7 cellular contexts compared by ENCODE assay signal in the genomic region with DNA sequence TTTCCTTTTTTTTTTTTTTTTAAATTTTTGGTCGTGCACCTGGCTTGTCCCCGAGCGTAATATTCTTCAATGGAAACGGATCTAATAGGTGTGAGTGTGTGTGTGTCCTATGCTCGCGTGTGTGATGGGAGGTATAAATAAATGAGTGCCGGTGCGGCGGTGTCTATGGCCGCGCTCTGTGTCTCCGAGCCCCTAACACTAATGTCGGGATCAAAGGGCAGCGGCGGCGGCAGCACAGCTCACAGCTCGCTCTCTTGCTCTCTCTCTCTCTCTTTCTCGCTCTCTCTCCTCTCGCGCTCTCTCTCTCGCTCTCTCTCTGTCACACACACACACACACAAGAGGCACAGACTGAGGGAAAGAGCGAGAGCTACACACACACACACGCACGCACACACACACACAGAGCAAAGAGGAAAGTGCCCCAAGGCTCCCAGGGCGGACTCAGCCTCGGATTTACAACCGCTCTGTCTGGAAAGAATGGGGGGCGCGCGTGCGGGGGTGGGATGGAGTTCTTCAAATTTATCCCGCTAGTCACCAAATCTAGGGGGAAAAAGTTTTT. TPM values are rescaled to one million over a fixed set of nuclear protein-coding genes. Genes with fewer than 3 reads are reported as not detected.
DNase-seq lines count a peak whose midpoint lies in the region; ATAC-seq lines count a peak whose summit lies in the region.

A gene with protein sequence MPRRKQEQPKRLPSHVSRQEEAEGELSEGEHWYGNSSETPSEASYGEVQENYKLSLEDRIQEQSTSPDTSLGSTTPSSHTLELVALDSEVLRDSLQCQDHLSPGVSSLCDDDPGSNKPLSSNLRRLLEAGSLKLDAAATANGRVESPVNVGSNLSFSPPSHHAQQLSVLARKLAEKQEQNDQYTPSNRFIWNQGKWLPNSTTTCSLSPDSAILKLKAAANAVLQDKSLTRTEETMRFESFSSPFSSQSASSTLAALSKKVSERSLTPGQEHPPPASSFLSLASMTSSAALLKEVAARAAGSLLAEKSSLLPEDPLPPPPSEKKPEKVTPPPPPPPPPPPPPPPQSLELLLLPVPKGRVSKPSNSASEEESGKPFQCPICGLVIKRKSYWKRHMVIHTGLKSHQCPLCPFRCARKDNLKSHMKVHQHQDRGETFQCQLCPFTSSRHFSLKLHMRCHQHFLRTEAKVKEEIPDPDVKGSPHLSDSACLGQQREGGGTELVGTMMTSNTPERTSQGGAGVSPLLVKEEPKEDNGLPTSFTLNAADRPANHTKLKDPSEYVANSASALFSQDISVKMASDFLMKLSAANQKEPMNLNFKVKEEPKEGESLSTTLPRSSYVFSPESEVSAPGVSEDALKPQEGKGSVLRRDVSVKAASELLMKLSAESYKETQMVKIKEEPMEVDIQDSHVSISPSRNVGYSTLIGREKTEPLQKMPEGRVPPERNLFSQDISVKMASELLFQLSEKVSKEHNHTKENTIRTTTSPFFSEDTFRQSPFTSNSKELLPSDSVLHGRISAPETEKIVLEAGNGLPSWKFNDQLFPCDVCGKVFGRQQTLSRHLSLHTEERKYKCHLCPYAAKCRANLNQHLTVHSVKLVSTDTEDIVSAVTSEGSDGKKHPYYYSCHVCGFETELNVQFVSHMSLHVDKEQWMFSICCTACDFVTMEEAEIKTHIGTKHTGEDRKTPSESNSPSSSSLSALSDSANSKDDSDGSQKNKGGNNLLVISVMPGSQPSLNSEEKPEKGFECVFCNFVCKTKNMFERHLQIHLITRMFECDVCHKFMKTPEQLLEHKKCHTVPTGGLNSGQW (minus strand): TSS at position 206 of the 560 bp plus-strand sequence. CDS start 416 bp downstream, outside the sequence.

- H3K9me3 ChIP-seq in effector memory CD4-positive, alpha-beta T cell (ENCODE audit: control insufficient read depth, low read length), result no peaks in the 10 kb centered on the region

- H3K4me1 ChIP-seq in effector memory CD4-positive, alpha-beta T cell (ENCODE audit: control insufficient read depth, insufficient read depth, low read length, poor library complexity, severe bottlenecking), result peaks cover 8% of the 10 kb centered on the region

- H3K4me3 ChIP-seq in effector memory CD4-positive, alpha-beta T cell (ENCODE audit: insufficient read depth, low read depth, low read length, poor library complexity, severe bottlenecking), result peak within 1 kb of the TSS; percentile 90

- H3K36me3 ChIP-seq in effector memory CD4-positive, alpha-beta T cell (ENCODE audit: control insufficient read depth, insufficient read depth, low read length), result no peaks in the 10 kb centered on the region

- no peaks in the 10 kb centered on the region for H3K27me3 ChIP-seq in effector memory CD4-positive, alpha-beta T cell (replicated peaks; ENCODE audit: control insufficient read depth, insufficient read depth, low read length, poor library complexity, severe bottlenecking)

- ATAC-seq in GM18498 (IDR thresholded peaks at IDR 0.05; ENCODE audit: unreplicated experiment) (peak; percentile 40), HG02870 (IDR thresholded peaks at IDR 0.05; ENCODE audit: unreplicated experiment) (peak; percentile 31)

- H3K27ac ChIP-seq in effector memory CD4-positive, alpha-beta T cell (ENCODE audit: insufficient read depth, low read length, poor library complexity, severe bottlenecking), result peak within 1 kb of the TSS; percentile 67

- DNase-seq in NCI-H460 (ENCODE audit: extremely low read depth, low read depth) (peak; percentile 37), lung microvascular endothelial cell (ENCODE audit: low read depth in 2 of 2) (peak; percentile 70 to 77)
- peak; percentile 31 to 40 for DNase-seq in activated CD8-positive, alpha-beta memory T cell treated with anti-CD3 and anti-CD28 coated beads for 1 hour (ENCODE audit: extremely low read depth in 1 of 2, low read depth in 1 of 2)
- DNase-seq in effector memory CD4-positive, alpha-beta T cell, result peak; percentile 44 to 58 (median 52)
- peak; percentile 54 for DNase-seq in stimulated activated CD8-positive, alpha-beta memory T cell treated with anti-CD3 and anti-CD28 coated beads, Interleukin-12 subunit alpha, Interleukin-12 subunit beta, amount 100 ng/mL, for 1 hour (ENCODE audit: low read depth)

RNA-seq across cellular contexts. Expression of the gene that starts here (rescaled TPM):
- 4.1 and 5.5 TPM in 2 replicates for total RNA-seq in NCI-H460 (2014; rRNA removed; shearing (Covaris generic))
- polyA plus RNA-seq in NCI-H460 (2014; cell fraction: nucleus; rRNA removed), result 9.1 and 24.4 TPM in 2 replicates
- 2.4 and 2.6 TPM in 2 replicates for total RNA-seq in lung microvascular endothelial cell

Comparison
In these comparisons a context has a peak if more than half of its experiments do, and no peak if none do; other contexts are left out.
1. Peak in every context shown above with its lines: DNase-seq, ATAC-seq, H3K4me3 ChIP-seq and H3K27ac ChIP-seq.